1 cellular context compared by ENCODE assay signal in genomic region chr7:131325179-131325840, GRCh38.
TF ChIP-seq lines count a peak whose summit lies in the region.

No MANE protein-coding gene starts in this region.

TF ChIP-seq in H1, 55 proteins besides CTCF, POLR2A, EP300 and RAD21 (continued from another document):
- no peak for TF ChIP-seq CHD2 (IDR thresholded peaks at IDR 0.05; ENCODE audit: low read length)
- no peak for TF ChIP-seq BCL11A (IDR thresholded peaks at IDR 0.05; ENCODE audit: low read depth in 2 of 2, low read length in 2 of 2)
